12 cellular contexts compared by ENCODE assay signal in genomic region chr3:36989000-36989399, GRCh38. TPM values are rescaled to one million over a fixed set of nuclear protein-coding genes. Genes with fewer than 3 reads are reported as not detected.
DNase-seq lines count a peak whose midpoint lies in the region.
"Had no signal": no experiment of that assay in that cellular context is flagged by ENCODE, and none has a peak within 500 bp of the region (broad histone marks: within the 10 kb centered on the region; RNA-seq: fewer than 3 reads in every experiment).

No MANE protein-coding gene starts in this region.

- POLR2A ChIA-PET in CD4-positive, alpha-beta memory T cell (lab: Charles Lee; ENCODE audit: partially characterized antibody), result interaction anchor here (0.6 to 6.6 kb wide), 4 partner anchors 9 to 283 kb away, joined by 3 to 74 read pairs (median 4); partner anchors contain the start of gene TRANK1

- peaks cover 51% of the 10 kb centered on the region for H3K4me1 ChIP-seq in CD4-positive, alpha-beta memory T cell (ENCODE audit: insufficient read depth, low read length)
- H3K4me1 ChIP-seq in neuron (ENCODE audit: insufficient read depth, low read length), result peaks cover 32% of the 10 kb centered on the region

- peak overlapping the region in 6 of 7 donors; percentile 48 to 74 (median 69) for H3K27ac Mint-ChIP-seq in CD4-positive, alpha-beta memory T cell
- H3K27ac Mint-ChIP-seq in IgD-negative memory B cell, result peak overlapping the region in 2 of 3 donors; percentile 14 to 86
- H3K27ac Mint-ChIP-seq in dendritic cell treated with granulocyte-macrophage colony-stimulating factor and Interleukin-4, amounts not matched to agents 40 ng/mL and 50 ng/mL, for 4 days, result no peak overlapping the region

- H3K9me3 ChIP-seq in CD4-positive, alpha-beta memory T cell (ENCODE audit: control insufficient read depth in 1 of 2, low read length in 2 of 2), result no peaks in the 10 kb centered on the region
- H3K9me3 ChIP-seq in neuron (ENCODE audit: low read length), result no peaks in the 10 kb centered on the region

- H3K36me3 ChIP-seq in CD4-positive, alpha-beta memory T cell (ENCODE audit: insufficient read depth, low read length), result peaks cover 30% of the 10 kb centered on the region
- H3K36me3 ChIP-seq in neuron (ENCODE audit: insufficient read depth, low read length), result peaks cover 62% of the 10 kb centered on the region

- peak overlapping the region; percentile 52 for H3K27ac ChIP-seq in CD4-positive, alpha-beta memory T cell (ENCODE audit: low read depth, low read length)

- no peaks in the 10 kb centered on the region for H3K27me3 ChIP-seq in CD4-positive, alpha-beta memory T cell (ENCODE audit: insufficient read depth, low read length)
- H3K27me3 ChIP-seq in neuron (ENCODE audit: insufficient read depth, low read length), result no peaks in the 10 kb centered on the region

- no peak for DNase-seq in CD4-positive, alpha-beta memory T cell
- DNase-seq in nucleus accumbens (lab: John Stamatoyannopoulos, UW), result no peak
- no peak for DNase-seq in NCI-H2029 treated with DMSO at 0.1 percent for 48 hours (lab: John Stamatoyannopoulos, UW)
- DNase-seq in SKM-1 treated with dmso at 0.1 percent for 144 hours (lab: John Stamatoyannopoulos, UW; ENCODE audit: unreplicated experiment), result no peak
- no peak for DNase-seq in DMS53 treated with DMSO at 0.1 percent for 48 hours (lab: John Stamatoyannopoulos, UW; ENCODE audit: unreplicated experiment)
- DNase-seq: amygdala, H9, NCI-H1417 treated with DMSO at 0.1 percent for 48 hours, nephron progenitor cell had no signal

- peaks cover 38 to 50% of the 10 kb centered on the region in 2 donors for H3K36me3 Mint-ChIP-seq in CD4-positive, alpha-beta memory T cell
- H3K36me3 Mint-ChIP-seq in IgD-negative memory B cell, result peaks cover 13% of the 10 kb centered on the region
- H3K36me3 Mint-ChIP-seq in dendritic cell treated with granulocyte-macrophage colony-stimulating factor and Interleukin-4, amounts not matched to agents 40 ng/mL and 50 ng/mL, for 4 days (ENCODE audit: low read depth), result peaks cover 46% of the 10 kb centered on the region

- CTCF ChIA-PET in CD4-positive, alpha-beta memory T cell (lab: Charles Lee; ENCODE audit: partially characterized antibody), result interaction anchor here (0.9 to 6.6 kb wide), 7 partner anchors 15 to 121 kb away, joined by 3 to 54 read pairs (median 4); no protein-coding TSS in a partner anchor

- peak overlapping the region; percentile 28 to 80 (median 63) for H3K4me3 Mint-ChIP-seq in CD4-positive, alpha-beta memory T cell
- peak overlapping the region; percentile 58 to 86 (median 75) for H3K4me3 Mint-ChIP-seq in IgD-negative memory B cell
- peak overlapping the region; percentile 51 for H3K4me3 Mint-ChIP-seq in dendritic cell treated with granulocyte-macrophage colony-stimulating factor and Interleukin-4, amounts not matched to agents 40 ng/mL and 50 ng/mL, for 4 days
- H3K4me3 Mint-ChIP-seq: H9 had no signal

- H3K9me3 Mint-ChIP-seq in CD4-positive, alpha-beta memory T cell, result no peaks in the 10 kb centered on the region
- no peaks in the 10 kb centered on the region for H3K9me3 Mint-ChIP-seq in IgD-negative memory B cell
- H3K9me3 Mint-ChIP-seq in dendritic cell treated with granulocyte-macrophage colony-stimulating factor and Interleukin-4, amounts not matched to agents 40 ng/mL and 50 ng/mL, for 4 days, result no peaks in the 10 kb centered on the region
- H3K9me3 Mint-ChIP-seq: H9, nephron progenitor cell had no signal

- H3K4me1 Mint-ChIP-seq in CD4-positive, alpha-beta memory T cell, result peaks cover 26 to 38% (median 34%) of the 10 kb centered on the region in 4 donors
- H3K4me1 Mint-ChIP-seq in IgD-negative memory B cell, result peaks cover 26 to 32% (median 28%) of the 10 kb centered on the region in 3 donors
- H3K4me1 Mint-ChIP-seq in dendritic cell treated with granulocyte-macrophage colony-stimulating factor and Interleukin-4, amounts not matched to agents 40 ng/mL and 50 ng/mL, for 4 days (ENCODE audit: low read depth), result peaks cover 19% of the 10 kb centered on the region

- H3K27me3 Mint-ChIP-seq in CD4-positive, alpha-beta memory T cell, result no peaks in the 10 kb centered on the region
- no peaks in the 10 kb centered on the region for H3K27me3 Mint-ChIP-seq in IgD-negative memory B cell
- no peaks in the 10 kb centered on the region for H3K27me3 Mint-ChIP-seq in dendritic cell treated with granulocyte-macrophage colony-stimulating factor and Interleukin-4, amounts not matched to agents 40 ng/mL and 50 ng/mL, for 4 days

- intact Hi-C loops in CD4-positive, alpha-beta memory T cell (cut with micrococcal nuclease), result no loop called here
- intact Hi-C loops in dendritic cell treated with granulocyte-macrophage colony-stimulating factor and Interleukin-4, amounts not matched to agents 40 ng/mL and 50 ng/mL, for 4 days (cut with micrococcal nuclease), result no loop called here

- H2AFZ ChIP-seq in neuron (ENCODE audit: low read depth, low read length), result no peak overlapping the region

- H3K4me3 ChIP-seq in CD4-positive, alpha-beta memory T cell (ENCODE audit: low read length in 2 of 2), result peak overlapping the region in 1 of 2 donors; percentile 1
- peak overlapping the region; percentile 71 for H3K4me3 ChIP-seq in neuron (ENCODE audit: low read length)

RNA-seq across cellular contexts. Expression of gene EPM2AIP1, which starts 3.9 kb away (rescaled TPM):
- 10 to 100 TPM; 46.3 to 47.0 TPM for total RNA-seq in CD4-positive, alpha-beta memory T cell
- 10 to 100 TPM in 1 of 2 donors, 1 to 10 TPM in 1; 9.1 to 10.0 TPM for polyA plus RNA-seq in CD4-positive, alpha-beta memory T cell
- 4.1 TPM for polyA plus RNA-seq in IgD-negative memory B cell

RNA-seq across cellular contexts. Expression of gene MLH1, which starts 4.3 kb away (rescaled TPM):
- total RNA-seq in CD4-positive, alpha-beta memory T cell, result 10 to 100 TPM; 30.3 to 33.8 TPM
- polyA plus RNA-seq in CD4-positive, alpha-beta memory T cell, result 10 to 100 TPM; 15.6 to 18.9 TPM
- 19.7 TPM for polyA plus RNA-seq in IgD-negative memory B cell

RNA-seq across cellular contexts. Expression of gene TRANK1, which starts 44.1 kb away (rescaled TPM):
- 100 to 1,000 TPM; 151 to 155 TPM for total RNA-seq in CD4-positive, alpha-beta memory T cell
- polyA plus RNA-seq in CD4-positive, alpha-beta memory T cell, result 10 to 100 TPM in 1 of 2 donors, 1 to 10 TPM in 1; 9.6 to 43.9 TPM
- polyA plus RNA-seq in IgD-negative memory B cell, result 27.7 TPM
